ENCODE assay signal across 28 cellular contexts in the genomic region with DNA sequence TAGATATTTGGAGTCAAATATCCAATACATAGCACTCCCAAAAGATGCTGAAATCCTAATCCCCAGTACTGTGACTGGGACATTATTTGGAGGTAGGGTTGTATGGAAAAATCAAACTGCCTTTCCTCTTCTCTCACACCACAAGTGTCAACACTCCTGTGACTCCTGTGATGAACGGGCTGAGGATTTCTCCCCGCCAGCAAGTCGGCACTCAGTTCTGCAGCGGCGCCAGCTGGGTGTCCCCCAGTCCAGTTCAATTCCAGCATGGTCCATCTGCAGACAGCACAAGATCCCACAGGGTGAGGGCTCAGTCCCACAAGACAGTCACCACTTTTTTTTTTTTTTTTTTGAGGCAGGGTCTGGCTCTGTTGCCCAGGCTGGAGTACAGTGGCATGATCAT. TPM values are rescaled to one million over a fixed set of nuclear protein-coding genes. Genes with fewer than 3 reads are reported as not detected.
A peak's percentile ranks its signal among the peaks of the same experiment; 100 is the strongest.
DNase-seq lines count a peak whose midpoint lies in the region; ATAC-seq and TF ChIP-seq lines count a peak whose summit lies in the region.
"Had no signal": no experiment of that assay in that cellular context is flagged by ENCODE, and none has a peak within 500 bp of the region (broad histone marks: within the 10 kb centered on the region; RNA-seq: fewer than 3 reads in every experiment).

No MANE protein-coding gene starts in this region.

- peak; percentile 40 for DNase-seq in AG10803 (ENCODE audit: low read depth)
- DNase-seq in heart right ventricle: peak; percentile 45 to 58
- DNase-seq in nephron progenitor cell: no peak
- DNase-seq in NCI-H1436 (lab: John Stamatoyannopoulos, UW): no peak
- no peak for DNase-seq in NCI-H69 (lab: John Stamatoyannopoulos, UW)
- DNase-seq in ovary: no peak
- DNase-seq: Caco-2; CD8-positive, alpha-beta T cell; DMS79; EL; GF-D8; H9; HFFc6; KG1; MG63; NCI-H1105 treated with DMSO at 0.1 percent for 48 hours; NCI-H2029; NCI-H446; NCI-H524 treated with DMSO at 0.1 percent for 48 hours; NCI-H82; NK-92 treated with Interleukin-12 subunit alpha and Interleukin-12 subunit beta, amount 100 ng/mL, for 24 hours; PC-3 had no signal

- H3K9me3 ChIP-seq in HEK293 (ENCODE audit: control insufficient read depth, insufficient read depth, low read depth, low read length): no peaks in the 10 kb centered on the region
- H3K9me3 ChIP-seq in heart right ventricle: no peaks in the 10 kb centered on the region
- no peaks in the 10 kb centered on the region for H3K9me3 ChIP-seq in ovary
- H3K9me3 ChIP-seq: A549, Caco-2, MG63 had no signal

- ATAC-seq in heart right ventricle: peak in 7 of 8 donors; percentile 9 to 74 (median 56)
- no peak for ATAC-seq in GM18519 (IDR thresholded peaks at IDR 0.05; ENCODE audit: low FRiP score, unreplicated experiment)
- ATAC-seq: A549; CD8-positive, alpha-beta T cell; GM23338; PC-3 had no signal

- no peaks in the 10 kb centered on the region for H3K36me3 Mint-ChIP-seq in nephron progenitor cell (ENCODE audit: low read depth)
- H3K36me3 Mint-ChIP-seq: CD8-positive, alpha-beta T cell had no signal

- H3K9me3 Mint-ChIP-seq in nephron progenitor cell: no peaks in the 10 kb centered on the region
- H3K9me3 Mint-ChIP-seq: CD8-positive, alpha-beta T cell; GM23338; H9; HFFc6 had no signal

- peak overlapping the region; percentile 45 for H3K27ac Mint-ChIP-seq in nephron progenitor cell
- H3K27ac Mint-ChIP-seq: B cell; CD8-positive, alpha-beta T cell; GM23338 had no signal

- H3K27me3 Mint-ChIP-seq in nephron progenitor cell (ENCODE audit: low read depth, poor library complexity): no peaks in the 10 kb centered on the region
- H3K27me3 Mint-ChIP-seq: B cell had no signal

- TF ChIP-seq POLR2A in ovary (IDR thresholded peaks at IDR 0.05): no peak

- POLR2A ChIA-PET in HEK293 (lab: Yijun Ruan, JAX): interaction anchor here (1.4 kb wide), 1 partner anchor 17 kb away, joined by 3 read pairs; no protein-coding TSS in a partner anchor

- no peak for TF ChIP-seq EP300 in ovary (IDR thresholded peaks at IDR 0.05)

- H3K27ac ChIP-seq in HEK293 (ENCODE audit: extremely low read depth, low read depth, low read length) (no peak overlapping the region), heart right ventricle (peak overlapping the region in 2 of 10 donors; percentile 5 to 39), ovary (no peak overlapping the region)
- H3K27ac ChIP-seq: A549, C4-2B had no signal

- peaks cover 36% of the 10 kb centered on the region for H3K4me1 Mint-ChIP-seq in nephron progenitor cell

- H3K27me3 ChIP-seq in heart right ventricle (no peaks in the 10 kb centered on the region), ovary (no peaks in the 10 kb centered on the region)
- H3K27me3 ChIP-seq: MG63 had no signal

- intact Hi-C loops in heart right ventricle (cut with DNase I): loop anchor here in 3 of 10 donors (5.0 to 10.0 kb wide), 3 partner anchors 62 to 465 kb away; no protein-coding TSS in a partner anchor
- intact Hi-C loops in ovary (cut with DNase I): no loop called here

- WGBS in heart right ventricle, 2 donors: 46 to 65% methylated on average over 5 of the region's 5 CpGs
- WGBS in ovary, 3 donors: 91 to 97% (median 92%) methylated on average over 5 of the region's 5 CpGs

- TF ChIP-seq CTCF in AG10803 (conservative IDR thresholded peaks at IDR 0.05; ENCODE audit: low read length) (no peak), HEK293 (tag by site-specific recombination; IDR thresholded peaks at IDR 0.05) (no peak), heart right ventricle (IDR thresholded peaks at IDR 0.05) (peak in 3 of 9 donors; percentile 9 to 23 (median 19)), nephron progenitor cell (IDR thresholded peaks at IDR 0.05) (no peak), ovary (IDR thresholded peaks at IDR 0.05) (no peak)

- H3K4me1 ChIP-seq in HEK293 (ENCODE audit: control insufficient read depth, insufficient read depth, low read length) (peaks cover 8% of the 10 kb centered on the region), heart right ventricle (peaks cover 8 to 34% (median 25%) of the 10 kb centered on the region in 9 donors), ovary (ENCODE audit: insufficient read depth) (peaks cover 2% of the 10 kb centered on the region)

- H3K4me3 Mint-ChIP-seq in nephron progenitor cell: no peak overlapping the region
- H3K4me3 Mint-ChIP-seq: B cell; CD8-positive, alpha-beta T cell; GM23338; H9; HFFc6 had no signal

- CTCF ChIA-PET in HEK293 (lab: Yijun Ruan, JAX): interaction anchor here (1.4 to 3.4 kb wide), 2 partner anchors 27 to 61 kb away, joined by 5 to 21 read pairs; no protein-coding TSS in a partner anchor

- no peaks in the 10 kb centered on the region for H3K36me3 ChIP-seq in HEK293 (ENCODE audit: control insufficient read depth in 2 of 2, insufficient read depth in 1 of 2, low read length in 2 of 2)
- no peaks in the 10 kb centered on the region for H3K36me3 ChIP-seq in heart right ventricle
- H3K36me3 ChIP-seq in ovary: no peaks in the 10 kb centered on the region

- H3K4me3 ChIP-seq in AG10803 (ENCODE audit: low read length): no peak overlapping the region
- H3K4me3 ChIP-seq in HEK293 (ENCODE audit: low read depth, low read length): no peak overlapping the region
- no peak overlapping the region for H3K4me3 ChIP-seq in heart right ventricle
- no peak overlapping the region for H3K4me3 ChIP-seq in ovary
- H3K4me3 ChIP-seq: A549, GM23338, MG63 had no signal

TF ChIP-seq in HEK293, 187 proteins besides CTCF, POLR2A, EP300 and RAD21:
- TF ChIP-seq ZNF121 (tag by site-specific recombination; IDR thresholded peaks at IDR 0.05) (peak; percentile 78; the same call in 1 of the 2 replicates), ZNF76 (tag by site-specific recombination; IDR thresholded peaks at IDR 0.05; ENCODE audit: borderline replicate concordance, low read depth) (no peak)

RNA-seq across cellular contexts. Expression of a gene that starts 4.3 kb away (rescaled TPM):
- total RNA-seq in heart right ventricle (100 to 1,000 TPM in 4 of 10 donors, 10 to 100 TPM in 6; 53.9 to 201 (median 92.3) TPM), ovary (10 to 100 TPM; 12.3 to 62.9 (median 40.0) TPM)
- polyA plus RNA-seq in heart right ventricle (10 to 100 TPM; 46.7 to 69.9 TPM), ovary (10 to 100 TPM; 23.0 to 29.6 TPM)

Comparison
In these comparisons a context has a peak if more than half of its experiments do, and no peak if none do; other contexts are left out.
1. DNase-seq: peak in AG10803 (single experiment) and heart right ventricle (2 of 2); none in nephron progenitor cell (single experiment), NCI-H1436 (single experiment), NCI-H69 (single experiment) and ovary (0 of 5).